Comparison of ENCODE assay signal across 1 cellular context in the genomic region with DNA sequence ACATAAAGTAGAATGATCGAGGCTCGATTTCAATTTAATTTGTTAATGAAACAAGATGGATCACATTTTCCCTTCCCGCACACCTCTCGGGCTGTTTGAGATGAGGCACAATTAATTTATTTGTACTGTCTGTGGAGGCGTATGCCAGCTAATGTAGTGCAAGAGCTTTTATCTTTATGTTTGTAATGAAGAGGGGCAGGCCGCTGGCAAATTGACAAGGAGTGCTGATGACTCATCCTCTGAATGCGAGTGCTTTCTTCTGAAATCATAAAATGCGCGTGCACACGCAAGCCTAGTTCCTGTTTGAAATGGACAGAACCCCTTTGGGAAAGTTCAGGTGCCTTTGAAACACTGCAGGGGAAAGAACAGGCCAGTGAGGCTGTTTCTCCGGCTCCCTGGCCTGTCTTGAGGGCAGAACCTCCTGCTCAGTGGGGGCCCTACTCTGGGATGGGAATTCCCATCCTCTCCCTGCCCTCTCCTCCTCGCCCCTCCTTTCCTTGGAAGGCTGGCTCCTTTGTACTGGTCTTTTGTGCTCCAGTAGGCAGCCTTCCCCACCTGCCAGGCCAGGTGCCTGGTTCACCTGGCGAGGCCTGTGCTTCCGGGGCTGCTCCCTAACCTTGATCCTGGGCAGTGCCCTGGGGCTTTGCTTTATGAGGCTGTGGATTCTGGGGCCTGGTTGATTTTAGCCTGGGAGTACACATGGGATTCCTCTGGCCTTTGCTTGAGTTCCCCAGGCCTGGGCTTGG.
TF ChIP-seq lines count a peak whose summit lies in the region.

No MANE protein-coding gene starts in this region.

TF ChIP-seq in SK-N-SH, 30 proteins besides CTCF, POLR2A, EP300 and RAD21 (continued from another document):
- TF ChIP-seq, protein P1, sequence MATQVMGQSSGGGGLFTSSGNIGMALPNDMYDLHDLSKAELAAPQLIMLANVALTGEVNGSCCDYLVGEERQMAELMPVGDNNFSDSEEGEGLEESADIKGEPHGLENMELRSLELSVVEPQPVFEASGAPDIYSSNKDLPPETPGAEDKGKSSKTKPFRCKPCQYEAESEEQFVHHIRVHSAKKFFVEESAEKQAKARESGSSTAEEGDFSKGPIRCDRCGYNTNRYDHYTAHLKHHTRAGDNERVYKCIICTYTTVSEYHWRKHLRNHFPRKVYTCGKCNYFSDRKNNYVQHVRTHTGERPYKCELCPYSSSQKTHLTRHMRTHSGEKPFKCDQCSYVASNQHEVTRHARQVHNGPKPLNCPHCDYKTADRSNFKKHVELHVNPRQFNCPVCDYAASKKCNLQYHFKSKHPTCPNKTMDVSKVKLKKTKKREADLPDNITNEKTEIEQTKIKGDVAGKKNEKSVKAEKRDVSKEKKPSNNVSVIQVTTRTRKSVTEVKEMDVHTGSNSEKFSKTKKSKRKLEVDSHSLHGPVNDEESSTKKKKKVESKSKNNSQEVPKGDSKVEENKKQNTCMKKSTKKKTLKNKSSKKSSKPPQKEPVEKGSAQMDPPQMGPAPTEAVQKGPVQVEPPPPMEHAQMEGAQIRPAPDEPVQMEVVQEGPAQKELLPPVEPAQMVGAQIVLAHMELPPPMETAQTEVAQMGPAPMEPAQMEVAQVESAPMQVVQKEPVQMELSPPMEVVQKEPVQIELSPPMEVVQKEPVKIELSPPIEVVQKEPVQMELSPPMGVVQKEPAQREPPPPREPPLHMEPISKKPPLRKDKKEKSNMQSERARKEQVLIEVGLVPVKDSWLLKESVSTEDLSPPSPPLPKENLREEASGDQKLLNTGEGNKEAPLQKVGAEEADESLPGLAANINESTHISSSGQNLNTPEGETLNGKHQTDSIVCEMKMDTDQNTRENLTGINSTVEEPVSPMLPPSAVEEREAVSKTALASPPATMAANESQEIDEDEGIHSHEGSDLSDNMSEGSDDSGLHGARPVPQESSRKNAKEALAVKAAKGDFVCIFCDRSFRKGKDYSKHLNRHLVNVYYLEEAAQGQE (IDR thresholded peaks at IDR 0.05; ENCODE audit: low read depth, low read length), result 0 out of 2 replicates have a peak, but pooled peaks have one; percentile 8
- TF ChIP-seq RCOR1 (IDR thresholded peaks at IDR 0.05; ENCODE audit: low read length) (peak; percentile 53), TAF1 (IDR thresholded peaks at IDR 0.05; ENCODE audit: borderline replicate concordance, low read depth, low read length) (no peak), FOSL2 (IDR thresholded peaks at IDR 0.05; ENCODE audit: borderline replicate concordance, low read depth) (peak; percentile 88), IRF3 (IDR thresholded peaks at IDR 0.05; ENCODE audit: low read depth, low read length) (no peak), ELF1 (IDR thresholded peaks at IDR 0.05) (0 out of 2 replicates have a peak, but pooled peaks have one; percentile 39), PBX3 (IDR thresholded peaks at IDR 0.05) (peak; percentile 96), TCF12 (IDR thresholded peaks at IDR 0.05) (peak; percentile 63), RXRA (IDR thresholded peaks at IDR 0.05; ENCODE audit: borderline replicate concordance, low read depth) (peak; percentile 30; the same call in 1 of the 2 replicates), SMC3 (IDR thresholded peaks at IDR 0.05; ENCODE audit: low read depth, low read length) (no peak; the same call in 1 of the 2 replicates)
